ENCODE assay signal across 3 cellular contexts in genomic region chr7:106424476-106425016, GRCh38.
TF ChIP-seq lines count a peak whose summit lies in the region.

No MANE protein-coding gene starts in this region.

TF ChIP-seq in liver, 16 proteins besides CTCF, POLR2A, EP300 and RAD21 (continued from another document):
- TF ChIP-seq GABPA (IDR thresholded peaks at IDR 0.05 in 1 of 2, conservative IDR thresholded peaks at IDR 0.05 in 1 of 2) (peak in 1 of 2 donors; percentile 40), YY1 (IDR thresholded peaks at IDR 0.05) (no peak)
TF ChIP-seq in liver: peak in this region for 2.

TF ChIP-seq in HepG2, 621 proteins besides CTCF, POLR2A, EP300 and RAD21 (continued from another document):
- TF ChIP-seq TOE1 (CRISPR knock-in tag; IDR thresholded peaks at IDR 0.05) (no peak), ZNF468 (CRISPR knock-in tag; IDR thresholded peaks at IDR 0.05) (no peak), PITX1 (CRISPR knock-in tag; IDR thresholded peaks at IDR 0.05) (no peak), YY1 (IDR thresholded peaks at IDR 0.05; ENCODE audit: insufficient read depth, insufficient replicate concordance, low read depth, low read length) (no peak), NR1H2 (CRISPR knock-in tag; IDR thresholded peaks at IDR 0.05; ENCODE audit: borderline replicate concordance, low read depth) (no peak), ZNF766 (CRISPR knock-in tag; IDR thresholded peaks at IDR 0.05; ENCODE audit: borderline replicate concordance) (no peak), MYNN (CRISPR knock-in tag; IDR thresholded peaks at IDR 0.05; ENCODE audit: low read depth) (no peak), ZFP41 (CRISPR knock-in tag; IDR thresholded peaks at IDR 0.05; ENCODE audit: borderline replicate concordance) (no peak)
TF ChIP-seq in HepG2: peak in this region for 0.

TF ChIP-seq in GM12878, 131 proteins besides CTCF, POLR2A, EP300 and RAD21 (continued from another document):
- no peak for TF ChIP-seq ZNF687 (IDR thresholded peaks at IDR 0.05)
- TF ChIP-seq ZNF592 (IDR thresholded peaks at IDR 0.05): no peak
